Comparison of ENCODE assay signal across 1 cellular context in genomic region chr17:42819939-42820535, GRCh38.
TF ChIP-seq lines count a peak whose summit lies in the region.

No MANE protein-coding gene starts in this region.

TF ChIP-seq in K562, 482 proteins besides CTCF, POLR2A, EP300 and RAD21:
- 0 out of 3 replicates have a peak, but pooled peaks of 1 of the 2 experiments have one; percentile 14 for TF ChIP-seq CBX3 (IDR thresholded peaks at IDR 0.05; ENCODE audit: borderline replicate concordance in 1 of 2, low read length in 2 of 2)
- TF ChIP-seq DACH1 (IDR thresholded peaks at IDR 0.05; ENCODE audit: partially characterized antibody), result peak; percentile 17
- peak; percentile 90 for TF ChIP-seq PKNOX1 (IDR thresholded peaks at IDR 0.05)
- no peak for TF ChIP-seq KDM1A (IDR thresholded peaks at IDR 0.05)
- 0 out of 2 replicates have a peak, but pooled peaks have one; percentile 17 for TF ChIP-seq JUND (IDR thresholded peaks at IDR 0.05; ENCODE audit: borderline replicate concordance, low read depth, low read length)
- peak; percentile 18; the same call in 1 of the 3 replicates for TF ChIP-seq JUND (tag; IDR thresholded peaks at IDR 0.05; ENCODE audit: borderline replicate concordance, low read depth, low read length)
- peak; percentile 75 for TF ChIP-seq CTCFL (IDR thresholded peaks at IDR 0.05; ENCODE audit: borderline replicate concordance, insufficient read depth, low read depth, low read length, poor library complexity, severe bottlenecking)
- no peak for TF ChIP-seq ZNF23 (CRISPR knock-in tag; IDR thresholded peaks at IDR 0.05)
- 0 out of 2 replicates have a peak, but pooled peaks have one; percentile 46 for TF ChIP-seq XRCC5 (IDR thresholded peaks at IDR 0.05; ENCODE audit: low read depth, low read length)
- peak; percentile 43; the same call in 1 of the 2 replicates for TF ChIP-seq CREM (IDR thresholded peaks at IDR 0.05; ENCODE audit: low read depth)
- TF ChIP-seq MEIS2 (IDR thresholded peaks at IDR 0.05; ENCODE audit: partially characterized antibody), result peak; percentile 72
- peak; percentile 21; the same call in 1 of the 2 replicates for TF ChIP-seq KLF16 (IDR thresholded peaks at IDR 0.05)
- TF ChIP-seq PBX2 (CRISPR knock-in tag; IDR thresholded peaks at IDR 0.05; ENCODE audit: low read depth), result no peak
- peak; percentile 79 for TF ChIP-seq PBX2 (tag; conservative IDR thresholded peaks at IDR 0.05; ENCODE audit: low read depth)
- TF ChIP-seq SRSF7 (optimal IDR thresholded peaks at IDR 0.05; ENCODE audit: low read depth, low read length), result no peak
- TF ChIP-seq KLF13 (tag; IDR thresholded peaks at IDR 0.05; ENCODE audit: borderline replicate concordance, low read depth), result no peak
- TF ChIP-seq DEAF1 (CRISPR knock-in tag; IDR thresholded peaks at IDR 0.05), result no peak
- no peak for TF ChIP-seq ZBTB11 (CRISPR knock-in tag; IDR thresholded peaks at IDR 0.05)
